ENCODE assay signal across 1 cellular context in genomic region chr19:48989701-48990291, GRCh38.
TF ChIP-seq lines count a peak whose summit lies in the region.

No MANE protein-coding gene starts in this region.

TF ChIP-seq in GM12878, 131 proteins besides CTCF, POLR2A, EP300 and RAD21:
- TF ChIP-seq RUNX3 (IDR thresholded peaks at IDR 0.05; ENCODE audit: low read length) (no peak), ZNF207 (IDR thresholded peaks at IDR 0.05; ENCODE audit: borderline replicate concordance) (no peak), ZSCAN29 (IDR thresholded peaks at IDR 0.05) (no peak), RBBP5 (conservative IDR thresholded peaks at IDR 0.05) (no peak), LARP7 (IDR thresholded peaks at IDR 0.05) (no peak), SUZ12 (IDR thresholded peaks at IDR 0.05; ENCODE audit: unreplicated experiment) (no peak), CBX5 (IDR thresholded peaks at IDR 0.05; ENCODE audit: low read depth) (no peak), RFX5 (IDR thresholded peaks at IDR 0.05; ENCODE audit: low read depth, low read length) (no peak), ZNF592 (IDR thresholded peaks at IDR 0.05) (no peak), MYC (IDR thresholded peaks at IDR 0.05; ENCODE audit: insufficient read depth, insufficient read length, insufficient replicate concordance, low read length, severe bottlenecking) (no peak), BCL3 (IDR thresholded peaks at IDR 0.05; ENCODE audit: borderline replicate concordance, insufficient read depth, low read depth, low read length, poor library complexity, severe bottlenecking) (no peak)
